ENCODE assay signal across 9 cellular contexts in genomic region chr2:98479959-98480524, GRCh38. TPM values are rescaled to one million over a fixed set of nuclear protein-coding genes. Genes with fewer than 3 reads are reported as not detected.
A peak's percentile ranks its signal among the peaks of the same experiment; 100 is the strongest.
DNase-seq lines count a peak whose midpoint lies in the region; ATAC-seq, FAIRE-seq and TF ChIP-seq lines count a peak whose summit lies in the region.
"Had no signal": no experiment of that assay in that cellular context is flagged by ENCODE, and none has a peak within 500 bp of the region (broad histone marks: within the 10 kb centered on the region; RNA-seq: fewer than 3 reads in every experiment).

No MANE protein-coding gene starts in this region.

- DNase-seq in EH (ENCODE audit: low read depth) (peak; percentile 70), H54 (ENCODE audit: insufficient read length, low spot score) (peak; percentile 74), NCI-H446 treated with DMSO at 0.1 percent for 48 hours (lab: John Stamatoyannopoulos, UW) (peak; percentile 96), kidney glomerular epithelial cell (lab: John Stamatoyannopoulos, UW) (peak; percentile 49), substantia nigra (lab: John Stamatoyannopoulos, UW) (peak in 27 of 49 donors; percentile 14 to 95 (median 38)), middle frontal gyrus (ENCODE audit: extremely low spot score, low spot score) (no peak), NCI-H510A treated with DMSO at 0.1 percent for 48 hours (lab: John Stamatoyannopoulos, UW) (no peak)
- DNase-seq in activated naive CD8-positive, alpha-beta T cell treated with anti-CD3 and anti-CD28 coated beads, Interleukin-2, amount 10 ng/mL, durations not matched to agents 7 days and 5 days: no peak

- POLR2A ChIA-PET in activated naive CD8-positive, alpha-beta T cell treated with anti-CD3 and anti-CD28 coated beads, Interleukin-2, amount 10 ng/mL, durations not matched to agents 7 days and 5 days (lab: Charles Lee): interaction anchor here (1.0 to 13.6 kb wide), 7 partner anchors 9 to 70 kb away, joined by 3 to 171 read pairs (median 7); no protein-coding TSS in a partner anchor

- peak; percentile 50 for ATAC-seq in activated naive CD8-positive, alpha-beta T cell treated with anti-CD3 and anti-CD28 coated beads, Interleukin-2, amount 10 ng/mL, durations not matched to agents 7 days and 5 days (ENCODE audit: low read depth)
- ATAC-seq: Panc1 had no signal

- H3K4me3 Mint-ChIP-seq in activated naive CD8-positive, alpha-beta T cell treated with anti-CD3 and anti-CD28 coated beads, Interleukin-2, amount 10 ng/mL, durations not matched to agents 7 days and 5 days: peak overlapping the region; percentile 74

- TF ChIP-seq POLR2A in H54 (IDR thresholded peaks at IDR 0.05; ENCODE audit: low read depth, low read length): no peak

- no peaks in the 10 kb centered on the region for H3K27me3 Mint-ChIP-seq in activated naive CD8-positive, alpha-beta T cell treated with anti-CD3 and anti-CD28 coated beads, Interleukin-2, amount 10 ng/mL, durations not matched to agents 7 days and 5 days

- peak overlapping the region; percentile 95 for H3K27ac Mint-ChIP-seq in activated naive CD8-positive, alpha-beta T cell treated with anti-CD3 and anti-CD28 coated beads, Interleukin-2, amount 10 ng/mL, durations not matched to agents 7 days and 5 days

- FAIRE-seq in H54 (lab: Jason Lieb, UNC): no peak

- H3K4me1 Mint-ChIP-seq in activated naive CD8-positive, alpha-beta T cell treated with anti-CD3 and anti-CD28 coated beads, Interleukin-2, amount 10 ng/mL, durations not matched to agents 7 days and 5 days: peaks cover 88% of the 10 kb centered on the region

- H3K9me3 Mint-ChIP-seq in activated naive CD8-positive, alpha-beta T cell treated with anti-CD3 and anti-CD28 coated beads, Interleukin-2, amount 10 ng/mL, durations not matched to agents 7 days and 5 days: no peaks in the 10 kb centered on the region

- no peak overlapping the region for H3K27ac ChIP-seq in substantia nigra (ENCODE audit: low read depth, low read length, poor library complexity, severe bottlenecking)

- H3K36me3 Mint-ChIP-seq in activated naive CD8-positive, alpha-beta T cell treated with anti-CD3 and anti-CD28 coated beads, Interleukin-2, amount 10 ng/mL, durations not matched to agents 7 days and 5 days: peaks cover 14% of the 10 kb centered on the region

RNA-seq across cellular contexts. Expression of gene INPP4A, which starts 35.4 kb away (rescaled TPM):
- 100 to 1,000 TPM; 147 to 159 TPM for total RNA-seq in activated naive CD8-positive, alpha-beta T cell treated with anti-CD3 and anti-CD28 coated beads, Interleukin-2, amount 10 ng/mL, durations not matched to agents 7 days and 5 days

Comparison
In these comparisons a context has a peak if more than half of its experiments do, and no peak if none do; other contexts are left out.
1. DNase-seq: peak in EH (single experiment), H54 (single experiment), NCI-H446 treated with DMSO at 0.1 percent for 48 hours (single experiment), kidney glomerular epithelial cell (single experiment) and substantia nigra (27 of 49); none in activated naive CD8-positive, alpha-beta T cell treated with anti-CD3 and anti-CD28 coated beads, Interleukin-2, amount 10 ng/mL, durations not matched to agents 7 days and 5 days (single experiment), middle frontal gyrus (single experiment) and NCI-H510A treated with DMSO at 0.1 percent for 48 hours (single experiment).